8 cellular contexts compared by ENCODE assay signal in genomic region chr4:27684501-27685077, GRCh38.
A peak's percentile ranks its signal among the peaks of the same experiment; 100 is the strongest.
DNase-seq lines count a peak whose midpoint lies in the region; ATAC-seq, FAIRE-seq and TF ChIP-seq lines count a peak whose summit lies in the region.

No MANE protein-coding gene starts in this region.

- no peaks in the 10 kb centered on the region for H3K9me3 ChIP-seq in tibial nerve

- in situ Hi-C loops in astrocyte of the spinal cord (cut with HindIII; ENCODE audit: low sequenced_read_pairs) = no loop called here

- TF ChIP-seq EP300 in tibial nerve (IDR thresholded peaks at IDR 0.05) = no peak

- TF ChIP-seq POLR2A in tibial nerve (IDR thresholded peaks at IDR 0.05) = no peak

- DNase-seq in EH (ENCODE audit: low read depth) (peak; percentile 48), NCI-H526 (lab: John Stamatoyannopoulos, UW) (peak; percentile 32 to 68), astrocyte of the spinal cord (ENCODE audit: low read depth, low spot score) (peak; percentile 58), islet precursor cell (peak; percentile 86), tibial nerve (ENCODE audit: low spot score in 2 of 2) (peak; percentile 13 to 50), frontal cortex (ENCODE audit: low spot score in 2 of 2) (no peak)

- WGBS in tibial nerve, 2 donors = 35 to 39% methylated on average over 9 of the region's 9 CpGs

- TF ChIP-seq CTCF in astrocyte of the spinal cord (IDR thresholded peaks at IDR 0.05; ENCODE audit: low read depth, low read length) (peak; percentile 87), tibial nerve (IDR thresholded peaks at IDR 0.05) (peak; percentile 51 to 72 (median 55))

- no peaks in the 10 kb centered on the region for H3K27me3 ChIP-seq in tibial nerve

- H3K4me1 ChIP-seq in tibial nerve = peaks cover 0 to 5% (median 0%) of the 10 kb centered on the region in 4 donors

- no peak overlapping the region for H3K4me3 ChIP-seq in astrocyte of the spinal cord (ENCODE audit: low read depth, low read length)
- H3K4me3 ChIP-seq in tibial nerve = no peak overlapping the region

- ATAC-seq in GM19463 (IDR thresholded peaks at IDR 0.05; ENCODE audit: unreplicated experiment) = peak; percentile 95
- peak; percentile 93 for ATAC-seq in HG03439 (IDR thresholded peaks at IDR 0.05; ENCODE audit: unreplicated experiment)

- FAIRE-seq in frontal cortex (lab: Jason Lieb, UNC) = no peak

- no peak overlapping the region for H3K27ac ChIP-seq in tibial nerve

- H3K36me3 ChIP-seq in tibial nerve = no peaks in the 10 kb centered on the region

Comparison
In these comparisons a context has a peak if more than half of its experiments do, and no peak if none do; other contexts are left out.
1. DNase-seq: peak in EH (single experiment), NCI-H526 (2 of 2), astrocyte of the spinal cord (single experiment), islet precursor cell (single experiment) and tibial nerve (2 of 2); none in frontal cortex (0 of 2).